15 cellular contexts compared by ENCODE assay signal in the genomic region with DNA sequence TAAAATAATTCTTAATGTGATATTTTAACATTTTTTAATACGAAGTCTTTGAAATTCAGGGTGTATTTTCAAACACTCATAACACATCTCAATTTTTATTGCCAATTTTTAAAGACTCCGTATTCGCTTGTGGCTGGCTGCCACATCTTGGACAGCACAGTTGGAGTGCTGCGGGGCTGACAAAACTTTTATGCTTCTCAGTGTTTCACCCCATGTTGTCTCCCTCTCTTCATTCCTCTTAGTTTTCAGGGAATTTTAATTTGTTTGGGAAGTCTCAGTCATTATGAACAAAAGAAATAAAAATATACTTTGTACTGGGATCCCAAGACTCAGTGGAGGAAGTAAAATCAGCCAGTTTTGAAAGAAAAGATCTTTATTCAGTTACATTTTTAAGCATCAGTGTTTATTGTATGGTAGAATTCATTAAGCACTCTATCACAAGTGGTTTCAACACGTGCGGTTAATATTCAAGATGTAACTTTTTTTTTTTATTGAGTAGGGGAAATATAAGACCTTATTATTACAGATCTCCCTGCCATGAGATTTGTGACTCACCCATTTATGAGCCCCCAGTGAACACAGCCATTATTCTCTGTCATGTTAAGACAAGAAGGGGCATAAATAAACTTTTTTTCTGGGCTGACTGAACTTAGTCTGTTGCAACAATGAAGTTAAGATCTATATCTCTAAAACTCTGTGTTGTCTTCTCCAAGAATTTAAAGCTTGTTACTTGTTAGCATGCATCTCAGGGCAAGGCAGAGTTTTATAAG. TPM values are rescaled to one million over a fixed set of nuclear protein-coding genes. Genes with fewer than 3 reads are reported as not detected.
DNase-seq lines count a peak whose midpoint lies in the region; ATAC-seq, FAIRE-seq and TF ChIP-seq lines count a peak whose summit lies in the region.
"Had no signal": no experiment of that assay in that cellular context is flagged by ENCODE, and none has a peak within 500 bp of the region (broad histone marks: within the 10 kb centered on the region; RNA-seq: fewer than 3 reads in every experiment).

No MANE protein-coding gene starts in this region.

- H4K20me1 ChIP-seq in K562 (replicated peaks; ENCODE audit: control insufficient read depth, insufficient read depth, low read length), result peaks cover 7% of the 10 kb centered on the region; the same call in 1 of the 2 replicates

- BruUV-seq in K562 (replicated peaks; lab: Mats Ljungman, UMichigan), result no TSS peak

- no peaks in the 10 kb centered on the region for H3K9me3 ChIP-seq in K562 (replicated peaks; ENCODE audit: control insufficient read depth, insufficient read depth, low read depth, low read length)
- H3K9me3 ChIP-seq in kidney (ENCODE audit: control insufficient read depth in 1 of 2, low read length in 2 of 2), result no peaks in the 10 kb centered on the region
- no peaks in the 10 kb centered on the region for H3K9me3 ChIP-seq in thyroid gland

- H3K4me3 ChIP-seq in K562 (no peak overlapping the region), kidney (ENCODE audit: low read length in 2 of 2) (no peak overlapping the region), thyroid gland (replicated peaks in 1 of 3) (no peak overlapping the region)

- WGBS in K562 (ENCODE audit: insufficient coverage, low coverage, missing lambda C conversion rate), result 80% methylated on average over 6 of the region's 6 CpGs
- 47 to 49% methylated on average over 6 of the region's 6 CpGs for WGBS in thyroid gland, 2 donors

- no peak for TF ChIP-seq RAD21 in K562 (CRISPR knock-in tag; conservative IDR thresholded peaks at IDR 0.05 in 1 of 2, IDR thresholded peaks at IDR 0.05 in 1 of 2)

- no peak for FAIRE-seq in K562 (lab: Jason Lieb, UNC)
- FAIRE-seq in kidney (lab: Jason Lieb, UNC), result peak; percentile 21

- H3K27ac ChIP-seq in K562 (ENCODE audit: extremely low read depth, low read depth, low read length) (no peak overlapping the region), kidney (ENCODE audit: low read depth in 2 of 2, low read length in 2 of 2) (no peak overlapping the region), thyroid gland (peak overlapping the region in 2 of 3 donors; percentile 8 to 27)

- H3K27me3 ChIP-seq in K562 (ENCODE audit: control insufficient read depth in 2 of 2, insufficient read depth in 2 of 2, low read length in 2 of 2) (no peaks in the 10 kb centered on the region), thyroid gland (no peaks in the 10 kb centered on the region)

- TF ChIP-seq EP300 in K562 (IDR thresholded peaks at IDR 0.05; ENCODE audit: low read length), result no peak

- CTCF ChIA-PET in K562 (lab: Yijun Ruan, JAX; ENCODE audit: low intra/inter-chr PET ratio), result no interaction called here

- no peak overlapping the region for H3K4me2 ChIP-seq in K562 (ENCODE audit: insufficient read depth, low read length)

- in situ Hi-C loops in K562 (cut with MboI), result no loop called here

- POLR2A ChIA-PET in K562 (lab: Yijun Ruan, JAX), result interaction anchor here (1.0 kb wide), 1 partner anchor 13 kb away, joined by 3 read pairs; no protein-coding TSS in a partner anchor

- peaks cover 0 to 31% of the 10 kb centered on the region in 2 experiments; a peak in 4 of 5 replicates for H3K4me1 ChIP-seq in K562 (replicated peaks in 1 of 2; ENCODE audit: control insufficient read depth in 2 of 2, insufficient read depth in 2 of 2, low read length in 2 of 2)
- H3K4me1 ChIP-seq in kidney (ENCODE audit: control insufficient read depth in 1 of 2, insufficient read depth in 1 of 2, low read depth in 1 of 2, low read length in 2 of 2), result peaks cover 0 to 5% of the 10 kb centered on the region in 2 donors
- peaks cover 24 to 32% of the 10 kb centered on the region in 2 donors for H3K4me1 ChIP-seq in thyroid gland

- H3K36me3 ChIP-seq in K562 (ENCODE audit: control insufficient read depth, insufficient read depth, low read length), result no peaks in the 10 kb centered on the region
- H3K36me3 ChIP-seq in kidney (ENCODE audit: control insufficient read depth in 1 of 2, insufficient read depth in 2 of 2, low read length in 2 of 2), result no peaks in the 10 kb centered on the region
- H3K36me3 ChIP-seq in thyroid gland, result no peaks in the 10 kb centered on the region

- no peak for TF ChIP-seq POLR2A in K562 (conservative IDR thresholded peaks at IDR 0.05)
- no peak for TF ChIP-seq POLR2A in thyroid gland (IDR thresholded peaks at IDR 0.05)

- TF ChIP-seq CTCF in K562 (IDR thresholded peaks at IDR 0.05 in 2 of 3, conservative IDR thresholded peaks at IDR 0.05 in 1 of 3; ENCODE audit: insufficient read depth in 2 of 3, low read depth in 1 of 3, low read length in 3 of 3) (no peak), kidney (IDR thresholded peaks at IDR 0.05; ENCODE audit: borderline replicate concordance, extremely low read depth, insufficient read depth) (no peak), thyroid gland (IDR thresholded peaks at IDR 0.05) (no peak), omental fat pad (IDR thresholded peaks at IDR 0.05) (no peak)

- ATAC-seq in K562 (no peak), omental fat pad (ENCODE audit: low FRiP score) (no peak), GM21367 (IDR thresholded peaks at IDR 0.05; ENCODE audit: unreplicated experiment) (no peak)
- ATAC-seq: stimulated activated naive B cell treated with anti-CD40 and anti-IgM and Interleukin-4, amounts not matched to agents 10 μg/mL and 1 μg/mL and 100 μg/mL, for 72 hours had no signal

- DNase-seq in NCI-H2171 treated with DMSO at 0.1 percent for 48 hours (lab: John Stamatoyannopoulos, UW) (peak; percentile 2), NCI-H2171 (lab: John Stamatoyannopoulos, UW) (no peak), K562 (ENCODE audit: extremely low read depth in 1 of 4, low spot score in 3 of 4) (no peak), kidney (no peak), thyroid gland (peak; percentile 24 to 33), omental fat pad (ENCODE audit: low spot score) (no peak), islet precursor cell (no peak)
- DNase-seq: 8988T; activated CD4-positive, alpha-beta T cell treated with anti-CD3 and anti-CD28 coated beads, Interleukin-2, amount 50 U/mL, for 48 hours; effector memory CD4-positive, alpha-beta T cell; NCI-H1105 treated with DMSO at 0.1 percent for 48 hours; NCI-H82; stimulated activated naive B cell treated with anti-CD40 and anti-IgM and Interleukin-4, amounts not matched to agents 10 μg/mL and 1 μg/mL and 100 μg/mL, for 72 hours had no signal

- H3K9ac ChIP-seq in K562 (ENCODE audit: insufficient read depth in 1 of 2, low read depth in 2 of 2, low read length in 2 of 2) (no peak overlapping the region), kidney (ENCODE audit: low read length in 2 of 2) (no peak overlapping the region)

- H3K79me2 ChIP-seq in K562 (ENCODE audit: control insufficient read depth, insufficient read depth, low read length), result peaks cover 42% of the 10 kb centered on the region; the same call in 2 of the 3 replicates

- H2AFZ ChIP-seq in K562 (ENCODE audit: low read depth, low read length), result no peak overlapping the region

- no peaks in the 10 kb centered on the region for H3K9me1 ChIP-seq in K562 (ENCODE audit: control insufficient read depth, insufficient read depth, low read length)

- intact Hi-C loops in K562 (cut with micrococcal nuclease) (no loop called here), kidney (cut with DNase I) (no loop called here), thyroid gland (cut with DNase I) (no loop called here)

RNA-seq across cellular contexts. Expression of gene KAT2B, which starts 26.8 kb away (rescaled TPM):
- total RNA-seq in K562 (2011; cell fraction: chromatin; rRNA removed; ENCODE audit: low replicate concordance), result 17.0 and 36.6 TPM in 2 replicates
- 7.0 and 8.9 TPM in 2 replicates for total RNA-seq in K562 (2011; cell fraction: nucleolus; rRNA removed)
- 18.3 and 30.8 TPM in 2 replicates for total RNA-seq in K562 (2011; cell fraction: nucleoplasm; rRNA removed)
- total RNA-seq in K562 (2014; rRNA removed) (9.6 and 10.4 TPM in 2 replicates), K562 (2014; rRNA removed; fragmentation: Illumina TruSeq; extraction: Trizol) (12.6 and 13.5 TPM in 2 replicates), K562 (2015; rRNA removed; fragmentation: Illumina TruSeq; extraction: Trizol) (11.6 and 12.2 TPM in 2 replicates), K562 (2021) (12.6 and 13.2 TPM in 2 replicates), kidney (30.1 TPM), thyroid gland (100 to 1,000 TPM in 1 of 4 donors, 10 to 100 TPM in 3; 57.2 to 122 (median 74.9) TPM), omental fat pad (10 to 100 TPM; 21.3 to 47.0 (median 33.3) TPM)
- polyA plus RNA-seq in K562 (2011; rRNA removed) (8.9 and 11.3 TPM in 2 replicates), K562 (2014; fragmentation: Illumina TruSeq; extraction: Trizol) (11.0 and 14.9 TPM in 2 replicates), K562 (2014; fragmentation: Nextera tagmentation; extraction: Ambion mirVana) (1 to 10 TPM; 3.3 to 3.5 TPM), K562 (2014; rRNA removed) (10.9 and 13.2 TPM in 2 replicates), kidney (ENCODE audit: insufficient read depth, low read depth, low replicate concordance) (9.5 TPM)
- 2.3 and 4.7 TPM in 2 replicates for polyA plus RNA-seq in K562 (2011; cell fraction: cytosol; rRNA removed)
- polyA plus RNA-seq in K562 (2011; cell fraction: nucleus; rRNA removed), result 13.5 and 13.7 TPM in 2 replicates
- 7.3 and 18.2 TPM in 2 replicates for polyA plus RNA-seq in K562 (2012)
- polyA minus RNA-seq in K562 (2011; rRNA and poly(A)+ RNA removed), result 11.3 and 12.9 TPM in 2 replicates
- polyA minus RNA-seq in K562 (2011; cell fraction: cytosol; rRNA and poly(A)+ RNA removed), result 6.2 and 7.0 TPM in 2 replicates
- polyA minus RNA-seq in K562 (2011; cell fraction: nucleus; rRNA and poly(A)+ RNA removed), result 8.2 and 13.6 TPM in 2 replicates

RNA-seq across cellular contexts. Expression of gene PP2D1, which starts 55.0 kb away (rescaled TPM):
- total RNA-seq in K562 (2011; cell fraction: chromatin; rRNA removed; ENCODE audit: low replicate concordance), result not detected in 2 replicates
- total RNA-seq in K562 (2011; cell fraction: nucleolus; rRNA removed), result not detected in 2 replicates
- total RNA-seq in K562 (2011; cell fraction: nucleoplasm; rRNA removed), result not detected in 2 replicates
- total RNA-seq in K562 (2014; rRNA removed) (not detected in 2 replicates), K562 (2014; rRNA removed; fragmentation: Illumina TruSeq; extraction: Trizol) (not detected in 2 replicates), K562 (2015; rRNA removed; fragmentation: Illumina TruSeq; extraction: Trizol) (not detected in 2 replicates), K562 (2021) (not detected in 2 replicates), kidney (not detected), thyroid gland (not detected), omental fat pad (not detected)
- polyA plus RNA-seq in K562 (2011; rRNA removed) (not detected in 2 replicates), K562 (2014; fragmentation: Illumina TruSeq; extraction: Trizol) (not detected in 2 replicates), K562 (2014; fragmentation: Nextera tagmentation; extraction: Ambion mirVana) (under 1 TPM; 0.07 to 0.10 TPM), K562 (2014; rRNA removed) (not detected in 2 replicates), kidney (ENCODE audit: insufficient read depth, low read depth, low replicate concordance) (not detected)
- polyA plus RNA-seq in K562 (2011; cell fraction: cytosol; rRNA removed), result not detected in 2 replicates
- polyA plus RNA-seq in K562 (2011; cell fraction: nucleus; rRNA removed), result not detected in 2 replicates
- 0.19 and 0.22 TPM in 2 replicates for polyA plus RNA-seq in K562 (2012)
- not detected in 2 replicates for polyA minus RNA-seq in K562 (2011; rRNA and poly(A)+ RNA removed)
- not detected in 2 replicates for polyA minus RNA-seq in K562 (2011; cell fraction: cytosol; rRNA and poly(A)+ RNA removed)
- polyA minus RNA-seq in K562 (2011; cell fraction: nucleus; rRNA and poly(A)+ RNA removed), result not detected in 2 replicates
- total RNA-seq: Daoy had no signal

Comparison
In these comparisons a context has a peak if more than half of its experiments do, and no peak if none do; other contexts are left out.
1. DNase-seq: peak in NCI-H2171 treated with DMSO at 0.1 percent for 48 hours (single experiment) and thyroid gland (2 of 2); none in NCI-H2171 (single experiment), K562 (0 of 4), kidney (single experiment), omental fat pad (single experiment) and islet precursor cell (single experiment).
2. H3K27ac ChIP-seq: peak in thyroid gland (2 of 3); none in K562 (single experiment) and kidney (0 of 2).